15 cellular contexts compared by ENCODE assay signal in the genomic region with DNA sequence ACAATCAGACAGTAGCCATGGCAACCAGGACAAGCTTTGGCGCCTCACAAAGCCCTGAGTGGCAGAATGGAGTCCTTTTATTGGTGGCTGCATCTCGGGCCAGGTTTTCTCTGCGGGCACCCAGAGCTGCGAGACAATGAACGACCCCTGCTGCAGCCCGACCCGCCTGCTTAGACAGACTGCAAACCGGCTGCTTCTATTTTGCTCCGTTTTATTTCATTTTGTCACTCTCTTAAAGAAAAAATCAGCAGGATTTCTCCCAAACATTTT.
DNase-seq lines count a peak whose midpoint lies in the region; ATAC-seq and TF ChIP-seq lines count a peak whose summit lies in the region.
"Had no signal": no experiment of that assay in that cellular context is flagged by ENCODE, and none has a peak within 500 bp of the region (broad histone marks: within the 10 kb centered on the region; RNA-seq: fewer than 3 reads in every experiment).

No MANE protein-coding gene starts in this region.

- TF ChIP-seq RAD21 in SK-N-SH (IDR thresholded peaks at IDR 0.05; ENCODE audit: low read length) = no peak

- POLR2A ChIA-PET in SK-N-SH (lab: Yijun Ruan, JAX) = no interaction called here

- peaks cover 28 to 30% of the 10 kb centered on the region in 2 experiments for H3K36me3 ChIP-seq in SK-N-SH (replicated peaks in 1 of 2; ENCODE audit: control insufficient read depth in 1 of 2, insufficient read depth in 2 of 2, low read length in 1 of 2)

- peak overlapping the region; percentile 87 for H3K27ac Mint-ChIP-seq in neural crest cell (ENCODE audit: unreplicated experiment)

- H3F3A ChIP-seq in SK-N-SH (replicated peaks; ENCODE audit: insufficient read depth) = peaks cover 6% of the 10 kb centered on the region

- CTCF ChIA-PET in SK-N-SH (lab: Yijun Ruan, JAX) = interaction anchor here (0.9 to 1.3 kb wide), 2 partner anchors 10 to 39 kb away, joined by 3 read pairs; no protein-coding TSS in a partner anchor

- DNase-seq in SK-N-SH (peak; percentile 54), NCI-H2107 treated with DMSO at 0.1 percent for 48 hours (lab: John Stamatoyannopoulos, UW; ENCODE audit: unreplicated experiment) (peak; percentile 72), neural crest cell (ENCODE audit: low read depth, low spot score) (peak; percentile 34)
- DNase-seq: activated CD4-positive, CD25-positive, alpha-beta regulatory T cell; GM23248; left colon; NCI-H510A treated with DMSO at 0.1 percent for 48 hours; stimulated activated CD4-positive, alpha-beta T cell treated with anti-CD3 and anti-CD28 coated beads, Interleukin-4, amount 100 ng/mL, for 24 hours; upper lobe of left lung had no signal

- peak overlapping the region; percentile 49 for H3K4me3 Mint-ChIP-seq in neural crest cell
- H3K4me3 Mint-ChIP-seq: natural killer cell treated with Interleukin-12 subunit alpha and Interleukin-12 subunit beta and Interleukin-15 and Interleukin-18, amount 100 ng/mL, for 72 hours had no signal

- ATAC-seq in SK-N-SH treated with all-trans-retinoic acid at 6 μM for 48 hours (no peak), GM21447 (IDR thresholded peaks at IDR 0.05; ENCODE audit: unreplicated experiment) (no peak), GM21360 (IDR thresholded peaks at IDR 0.05; ENCODE audit: unreplicated experiment) (no peak)
- no peak for ATAC-seq in activated CD4-positive, CD25-positive, alpha-beta regulatory T cell treated with anti-CD3 and anti-CD28 coated beads, Interleukin-2, amount 50 U/mL, for 24 hours
- ATAC-seq: left colon; natural killer cell treated with Interleukin-12 subunit alpha and Interleukin-12 subunit beta and Interleukin-15 and Interleukin-18, amount 100 ng/mL, for 72 hours had no signal

- H3K4me1 Mint-ChIP-seq in neural crest cell = peaks cover 30% of the 10 kb centered on the region

- no peak overlapping the region for H3K9ac ChIP-seq in SK-N-SH
- H3K9ac ChIP-seq: GM23248 had no signal

- H3K27ac ChIP-seq in SK-N-SH (ENCODE audit: low read depth in 2 of 2, low read length in 1 of 2) (peak overlapping the region in 1 of 2 experiments; percentile 43; a peak in 1 of 4 replicates), cingulate gyrus (ENCODE audit: low read depth, low read length) (peak overlapping the region; percentile 13)
- H3K27ac ChIP-seq: GM23248 had no signal

- H3K4me3 ChIP-seq in SK-N-SH (ENCODE audit: low read depth in 2 of 2, low read length in 1 of 2) = no peak overlapping the region
- H3K4me3 ChIP-seq: GM23248, upper lobe of left lung had no signal

- H3K9me3 Mint-ChIP-seq in neural crest cell = peaks cover 11% of the 10 kb centered on the region

- 74% methylated on average over 9 of the region's 9 CpGs for WGBS in SK-N-SH (ENCODE audit: low lambda C conversion rate)

- no peaks in the 10 kb centered on the region for H3K79me2 ChIP-seq in SK-N-SH (ENCODE audit: insufficient read depth)

- no peaks in the 10 kb centered on the region for H3K27me3 ChIP-seq in SK-N-SH (ENCODE audit: insufficient read depth)
- H3K27me3 ChIP-seq: upper lobe of left lung had no signal

- peaks cover 0 to 8% of the 10 kb centered on the region in 2 experiments; a peak in 2 of 4 replicates for H3K4me1 ChIP-seq in SK-N-SH (ENCODE audit: control insufficient read depth in 1 of 2, insufficient read depth in 2 of 2, low read depth in 1 of 2, low read length in 1 of 2)

- H3K27me3 Mint-ChIP-seq in neural crest cell (ENCODE audit: low read depth) = no peaks in the 10 kb centered on the region
- H3K27me3 Mint-ChIP-seq: natural killer cell treated with Interleukin-12 subunit alpha and Interleukin-12 subunit beta and Interleukin-15 and Interleukin-18, amount 100 ng/mL, for 72 hours had no signal

- no peak overlapping the region for H3K4me2 ChIP-seq in SK-N-SH

- H3K9me3 ChIP-seq in SK-N-SH = peaks cover 10% of the 10 kb centered on the region; the same call in 1 of the 2 replicates

- H2AFZ ChIP-seq in SK-N-SH (ENCODE audit: low read depth) = no peak overlapping the region
- H2AFZ ChIP-seq: GM23248 had no signal

- H4K20me1 ChIP-seq in SK-N-SH (ENCODE audit: insufficient read depth) = no peaks in the 10 kb centered on the region

- no peak for TF ChIP-seq EP300 in SK-N-SH (IDR thresholded peaks at IDR 0.05; ENCODE audit: borderline replicate concordance in 1 of 2, low read depth in 1 of 2, low read length in 1 of 2)

- no peaks in the 10 kb centered on the region for H3K9me2 ChIP-seq in SK-N-SH

- TF ChIP-seq CTCF in SK-N-SH (IDR thresholded peaks at IDR 0.05) (no peak), neural crest cell (conservative IDR thresholded peaks at IDR 0.05) (no peak)

- H3K36me3 Mint-ChIP-seq in neural crest cell (ENCODE audit: low read depth) = peaks cover 21% of the 10 kb centered on the region

TF ChIP-seq in SK-N-SH, 30 proteins besides CTCF, POLR2A, EP300 and RAD21:
- no peak for TF ChIP-seq RCOR1 (IDR thresholded peaks at IDR 0.05; ENCODE audit: low read length)
- TF ChIP-seq FOXM1 (IDR thresholded peaks at IDR 0.05; ENCODE audit: low read depth) = no peak
- no peak for TF ChIP-seq SIN3A (IDR thresholded peaks at IDR 0.05; ENCODE audit: borderline replicate concordance, low read depth, low read length)
- TF ChIP-seq, protein P1, sequence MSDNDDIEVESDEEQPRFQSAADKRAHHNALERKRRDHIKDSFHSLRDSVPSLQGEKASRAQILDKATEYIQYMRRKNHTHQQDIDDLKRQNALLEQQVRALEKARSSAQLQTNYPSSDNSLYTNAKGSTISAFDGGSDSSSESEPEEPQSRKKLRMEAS (IDR thresholded peaks at IDR 0.05; ENCODE audit: low read depth) = no peak

TF ChIP-seq in SK-N-SH treated with all-trans-retinoic acid at 6 μM for 48 hours, 23 proteins besides CTCF, POLR2A, EP300 and RAD21:
- TF ChIP-seq ZC3H10 (CRISPR knock-in tag; IDR thresholded peaks at IDR 0.05) = no peak
- TF ChIP-seq ZNF565 (CRISPR knock-in tag; conservative IDR thresholded peaks at IDR 0.05; ENCODE audit: low read depth) = no peak
- TF ChIP-seq TCF4 (CRISPR knock-in tag; IDR thresholded peaks at IDR 0.05; ENCODE audit: borderline replicate concordance) = no peak
- TF ChIP-seq ESRRG (CRISPR knock-in tag; IDR thresholded peaks at IDR 0.05) = no peak
- no peak for TF ChIP-seq TOX (CRISPR knock-in tag; IDR thresholded peaks at IDR 0.05; ENCODE audit: borderline replicate concordance)
